16 cellular contexts compared by ENCODE assay signal in the genomic region with DNA sequence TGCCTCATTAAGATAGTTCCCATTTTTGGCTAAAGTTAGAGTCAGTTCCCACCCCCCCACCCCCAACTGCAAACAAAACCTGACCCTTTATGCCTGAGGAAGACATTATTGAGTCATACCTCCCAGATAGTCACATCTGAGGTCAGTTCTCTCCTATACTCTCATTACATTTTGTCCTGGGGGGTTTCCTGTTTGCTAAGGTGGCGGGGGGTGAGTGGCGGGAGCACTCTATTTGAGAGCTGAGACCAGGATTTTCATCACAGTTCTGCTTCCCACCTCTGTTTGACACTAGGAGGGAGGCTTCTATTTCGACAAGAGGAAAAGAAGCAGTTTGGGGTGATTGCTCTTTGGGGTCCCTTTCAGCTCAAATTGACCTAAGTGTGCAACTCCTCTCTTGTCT.
"Had no signal": no experiment of that assay in that cellular context is flagged by ENCODE, and none has a peak within 500 bp of the region (broad histone marks: within the 10 kb centered on the region; RNA-seq: fewer than 3 reads in every experiment).

No MANE protein-coding gene starts in this region.

- ATAC-seq: activated CD8-positive, alpha-beta T cell treated with anti-CD3 and anti-CD28 coated beads for 36 hours; gastrocnemius medialis; heart right ventricle; left colon; right cardiac atrium; WTC11 had no signal

- H3K4me1 ChIP-seq: breast epithelium, gastrocnemius medialis had no signal

- DNase-seq: activated CD4-positive, alpha-beta T cell treated with anti-CD3 and anti-CD28 coated beads for 4 hours; activated CD8-positive, alpha-beta T cell treated with anti-CD3 and anti-CD28 coated beads for 36 hours; anterior cingulate cortex; cerebellar nuclear complex; endodermal cell; gastrocnemius medialis; heart right ventricle; left colon; midbrain; right cardiac atrium; small intestine had no signal

- H3K27me3 ChIP-seq: breast epithelium, gastrocnemius medialis, heart right ventricle had no signal

- H3K36me3 ChIP-seq: breast epithelium, gastrocnemius medialis, heart right ventricle had no signal

- H3K9me3 ChIP-seq: breast epithelium, gastrocnemius medialis, heart right ventricle had no signal

- H3K27ac ChIP-seq: breast epithelium, heart right ventricle had no signal

- H3K4me3 ChIP-seq: breast epithelium, gastrocnemius medialis, heart right ventricle, lung had no signal

- FAIRE-seq: islet of Langerhans, small intestine, TTC549 had no signal
